9 cellular contexts compared by ENCODE assay signal in the genomic region with DNA sequence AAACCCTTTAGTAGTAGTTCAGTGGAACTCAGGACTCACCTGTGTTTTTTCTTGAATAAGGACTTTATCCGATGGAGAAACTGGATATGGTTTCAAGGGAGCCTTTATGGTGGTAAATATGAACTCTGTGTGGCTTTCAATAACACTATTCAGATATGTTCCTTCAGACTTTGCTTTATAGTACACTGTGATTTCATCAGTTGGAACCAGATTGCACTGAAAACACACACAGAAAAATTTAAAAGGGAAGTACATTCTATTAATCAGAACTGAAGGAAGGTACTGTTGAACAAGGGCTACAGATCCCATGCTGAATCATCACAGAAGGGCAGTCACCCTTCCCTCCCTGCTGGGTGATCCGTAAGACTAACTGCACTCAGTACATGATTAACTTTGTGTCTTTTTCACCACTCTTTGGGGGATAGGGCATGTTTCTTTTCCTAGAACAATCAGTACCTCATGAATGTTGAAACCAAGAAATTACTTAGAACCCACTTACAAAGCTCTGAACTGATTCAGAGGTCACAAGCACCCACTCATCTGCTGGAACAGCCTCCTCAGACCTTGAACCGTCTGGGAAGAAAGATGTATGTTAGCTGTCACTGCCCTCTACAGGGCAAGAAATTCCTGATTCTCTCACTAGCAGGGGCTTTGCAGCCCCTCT. TPM values are rescaled to one million over a fixed set of nuclear protein-coding genes. Genes with fewer than 3 reads are reported as not detected.
DNase-seq lines count a peak whose midpoint lies in the region; ATAC-seq, FAIRE-seq and TF ChIP-seq lines count a peak whose summit lies in the region.
"Had no signal": no experiment of that assay in that cellular context is flagged by ENCODE, and none has a peak within 500 bp of the region (broad histone marks: within the 10 kb centered on the region; RNA-seq: fewer than 3 reads in every experiment).

No MANE protein-coding gene starts in this region.

- RAD21 ChIA-PET in GM12878 (lab: Charles Lee; ENCODE audit: unreplicated experiment) = interaction anchor here (1.8 kb wide), 1 partner anchor 103 kb away, joined by 20 read pairs; no protein-coding TSS in a partner anchor

- no peaks in the 10 kb centered on the region for H3K4me1 ChIP-seq in A673 (ENCODE audit: insufficient read depth, low read length, poor library complexity, severe bottlenecking)
- H3K4me1 ChIP-seq in GM12878 (ENCODE audit: control insufficient read depth, insufficient read depth, low read length) = no peaks in the 10 kb centered on the region

- TF ChIP-seq CTCF in A673 (conservative IDR thresholded peaks at IDR 0.05; ENCODE audit: low read depth, low read length) = 0 out of 2 replicates have a peak, but pooled peaks have one; percentile 32
- TF ChIP-seq CTCF in GM13977 (IDR thresholded peaks at IDR 0.05; ENCODE audit: extremely low read depth, insufficient read depth, missing control alignments) = peak; percentile 37
- TF ChIP-seq CTCF in GM12878 (IDR thresholded peaks at IDR 0.05 in 2 of 3, conservative IDR thresholded peaks at IDR 0.05 in 1 of 3; ENCODE audit: control insufficient read depth in 2 of 3, extremely low read depth in 1 of 3, insufficient read depth in 1 of 3, low read depth in 3 of 3, low read length in 3 of 3) = peak in 2 of 3 experiments; percentile 8 to 18; a peak in 1 of 6 replicates

- H3K27me3 ChIP-seq in A673 (replicated peaks; ENCODE audit: insufficient read depth, low read depth, low read length, poor library complexity) = no peaks in the 10 kb centered on the region
- H3K27me3 ChIP-seq in GM12878 (replicated peaks in 1 of 2; ENCODE audit: control insufficient read depth in 2 of 2, insufficient read depth in 2 of 2, low read length in 1 of 2) = no peaks in the 10 kb centered on the region

- DNase-seq in A673 (ENCODE audit: low spot score) (no peak), GM13977 (ENCODE audit: low spot score) (no peak), GM12878 (ENCODE audit: low read depth, low spot score) (no peak), kidney tubule cell (ENCODE audit: low spot score) (peak; percentile 95), NCI-H187 (lab: John Stamatoyannopoulos, UW) (no peak), OCI-M1 (lab: John Stamatoyannopoulos, UW) (no peak), NCI-H2029 treated with DMSO at 0.1 percent for 48 hours (lab: John Stamatoyannopoulos, UW) (no peak)
- DNase-seq: NCI-H2171 had no signal

- H3K79me2 ChIP-seq in GM12878 (ENCODE audit: control insufficient read depth, insufficient read depth, low read length) = no peaks in the 10 kb centered on the region

- TF ChIP-seq RAD21 in GM12878 (IDR thresholded peaks at IDR 0.05; ENCODE audit: insufficient read depth, low read depth, low read length) = peak; percentile 37

- BruUV-seq in A673 (replicated peaks; lab: Mats Ljungman, UMichigan) = no TSS peak
- no TSS peak for BruUV-seq in GM12878 (replicated peaks; lab: Mats Ljungman, UMichigan)

- ATAC-seq in GM12878 = no peak
- ATAC-seq in GM19455 (IDR thresholded peaks at IDR 0.05; ENCODE audit: unreplicated experiment) = no peak

- H3K9ac ChIP-seq in GM12878 (ENCODE audit: control insufficient read depth, insufficient read depth, low read length) = no peak overlapping the region

- in situ Hi-C loops in GM13977 (cut with MboI; ENCODE audit: low pct_unique_long_range_greater_than_20kb, low sequenced_read_pairs, unreplicated experiment) (no loop called here), GM12878 (cut with MboI) (no loop called here)

- peak; percentile 41 for FAIRE-seq in GM12878 (lab: Jason Lieb, UNC)

- H3K36me3 ChIP-seq in A673 (ENCODE audit: insufficient read depth, low read length, poor library complexity, severe bottlenecking) (peaks cover 100% of the 10 kb centered on the region), GM12878 (ENCODE audit: control insufficient read depth in 2 of 2, insufficient read depth in 2 of 2, low read length in 1 of 2) (peaks cover 33 to 55% of the 10 kb centered on the region in 2 experiments)

- intact Hi-C loops in A673 (cut with micrococcal nuclease; ENCODE audit: unreplicated experiment) (loop anchor here (5.0 kb wide), 2 partner anchors 35 to 100 kb away; no protein-coding TSS in a partner anchor), GM12878 (cut with micrococcal nuclease; ENCODE audit: unreplicated experiment) (loop anchor here (5.0 kb wide), 1 partner anchor 105 kb away; no protein-coding TSS in a partner anchor)

- CTCF ChIA-PET in A673 (lab: Charles Lee) = interaction anchor here (1.1 to 1.3 kb wide), 2 partner anchors 102 to 103 kb away, joined by 4 to 6 read pairs; no protein-coding TSS in a partner anchor
- CTCF ChIA-PET in GM12878 (lab: Yijun Ruan, JAX) = interaction anchor here (0.7 to 5.7 kb wide), 7 partner anchors 10 to 108 kb away, joined by 3 to 55 read pairs (median 4); no protein-coding TSS in a partner anchor

- SMC1A ChIA-PET in GM12878 (lab: Charles Lee; ENCODE audit: uncharacterized antibody, unreplicated experiment) = interaction anchor here (1.3 to 1.6 kb wide), 3 partner anchors 10 to 102 kb away, joined by 3 to 11 read pairs (median 4); no protein-coding TSS in a partner anchor

- POLR2A ChIA-PET in A673 (lab: Charles Lee; ENCODE audit: low non-redundant PET) (no interaction called here), GM12878 (lab: Charles Lee) (no interaction called here)

- H3K9me3 ChIP-seq in A673 (ENCODE audit: low read depth, low read length, poor library complexity, severe bottlenecking) (no peaks in the 10 kb centered on the region), GM12878 (replicated peaks; ENCODE audit: control insufficient read depth, insufficient read depth, low read length) (no peaks in the 10 kb centered on the region)

- H3K27ac ChIP-seq in A673 (ENCODE audit: low read depth, low read length, poor library complexity, severe bottlenecking) (no peak overlapping the region), GM12878 (ENCODE audit: control insufficient read depth, insufficient read depth) (no peak overlapping the region)

- H4K20me1 ChIP-seq in GM12878 (ENCODE audit: control insufficient read depth, insufficient read depth) = no peaks in the 10 kb centered on the region

- TF ChIP-seq POLR2A in GM12878 (IDR thresholded peaks at IDR 0.05; ENCODE audit: low read depth, low read length) = no peak

- H2AFZ ChIP-seq in GM12878 (ENCODE audit: control insufficient read depth, low read depth, low read length) = no peak overlapping the region

- no peak overlapping the region for H3K4me3 ChIP-seq in A673 (ENCODE audit: low read depth, low read length, poor library complexity, severe bottlenecking)
- no peak overlapping the region for H3K4me3 ChIP-seq in GM12878

- H3K4me2 ChIP-seq in GM12878 (ENCODE audit: control insufficient read depth, insufficient read depth) = no peak overlapping the region

- whole genome bisulfite sequencing in GM12878 (ENCODE audit: insufficient coverage, insufficient replicate concordance, low lambda C conversion rate, missing lambda C conversion rate) = 79% methylated on average over 3 of the region's 3 CpGs

- no peak for TF ChIP-seq EP300 in GM12878 (IDR thresholded peaks at IDR 0.05; ENCODE audit: borderline replicate concordance in 1 of 2, control insufficient read depth in 1 of 2, low read depth in 2 of 2, low read length in 2 of 2)

TF ChIP-seq in GM12878, 131 proteins besides CTCF, POLR2A, EP300 and RAD21:
- TF ChIP-seq SMC3 (IDR thresholded peaks at IDR 0.05; ENCODE audit: borderline replicate concordance, low read length) = peak; percentile 14; the same call in 1 of the 2 replicates
- TF ChIP-seq CBFB (IDR thresholded peaks at IDR 0.05; ENCODE audit: low read depth) = no peak

RNA-seq across cellular contexts. Expression of a gene that starts 51.2 kb away (rescaled TPM):
- total RNA-seq in A673 (2021) = 273 and 315 TPM in 2 replicates
- total RNA-seq in GM12878 (2013; cell fraction: nucleolus; rRNA removed) = 644 and 645 TPM in 2 replicates
- 192 and 241 TPM in 2 replicates for total RNA-seq in GM12878 (2014; rRNA removed)
- 227 and 229 TPM in 2 replicates for total RNA-seq in GM12878 (2014; rRNA removed; fragmentation: Illumina TruSeq; extraction: Trizol)
- total RNA-seq in GM12878 (2021) = 140 and 144 TPM in 2 replicates
- polyA plus RNA-seq in GM12878 (2011; ENCODE audit: low read depth) = 64.1 TPM
- 80.0 and 83.1 TPM in 2 replicates for polyA plus RNA-seq in GM12878 (2011; rRNA removed)
- polyA plus RNA-seq in GM12878 (2011; cell fraction: cytosol; rRNA removed) = 59.8 and 75.8 TPM in 2 replicates
- polyA plus RNA-seq in GM12878 (2011; cell fraction: nucleus; rRNA removed) = 172 and 185 TPM in 2 replicates
- polyA plus RNA-seq in GM12878 (2012) = 64.6 and 85.2 TPM in 2 replicates
- polyA plus RNA-seq in GM12878 (2014; fragmentation: Illumina TruSeq; extraction: Trizol) = 162 and 188 TPM in 2 replicates
- 10 to 100 TPM; 71.0 to 78.8 TPM for polyA plus RNA-seq in GM12878 (2014; fragmentation: Nextera tagmentation; extraction: Ambion mirVana)
- polyA plus RNA-seq in GM12878 (2014; rRNA removed) = 92.4 and 98.0 TPM in 2 replicates
- 100 to 1,000 TPM; 180 to 196 TPM for polyA plus RNA-seq in GM12878 (2016; fragmentation: Nextera tagmentation; extraction: Ambion mirVana)
- 117 and 174 TPM in 2 replicates for polyA minus RNA-seq in GM12878 (2011; rRNA and poly(A)+ RNA removed)
- polyA minus RNA-seq in GM12878 (2011; cell fraction: cytosol; rRNA and poly(A)+ RNA removed) = 62.0 and 67.0 TPM in 2 replicates
- polyA minus RNA-seq in GM12878 (2011; cell fraction: nucleus; rRNA and poly(A)+ RNA removed) = 107 and 146 TPM in 2 replicates
